1 cellular context compared by ENCODE assay signal in the genomic region with DNA sequence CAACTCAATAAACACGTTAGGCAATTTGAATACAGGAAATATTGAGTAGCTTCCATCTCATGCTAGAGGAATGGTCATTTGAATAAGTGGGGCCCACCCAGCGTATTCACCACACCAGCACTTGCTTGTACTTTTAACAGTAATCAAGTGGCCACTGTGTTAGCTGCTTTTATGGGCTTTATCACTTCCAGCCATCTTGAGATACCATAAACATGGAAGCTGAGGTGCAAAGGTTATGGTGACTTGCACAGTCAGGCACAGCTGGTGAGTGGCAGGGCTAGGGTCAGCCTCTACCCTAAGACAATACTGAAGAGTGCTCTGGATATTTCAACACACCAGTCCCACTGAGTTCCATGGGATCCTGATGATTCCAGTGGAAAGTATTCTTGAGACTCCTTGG.
TF ChIP-seq lines count a peak whose summit lies in the region.

No MANE protein-coding gene starts in this region.

TF ChIP-seq in HepG2, 621 proteins besides CTCF, POLR2A, EP300 and RAD21 (continued from another document):
- TF ChIP-seq, protein P1, sequence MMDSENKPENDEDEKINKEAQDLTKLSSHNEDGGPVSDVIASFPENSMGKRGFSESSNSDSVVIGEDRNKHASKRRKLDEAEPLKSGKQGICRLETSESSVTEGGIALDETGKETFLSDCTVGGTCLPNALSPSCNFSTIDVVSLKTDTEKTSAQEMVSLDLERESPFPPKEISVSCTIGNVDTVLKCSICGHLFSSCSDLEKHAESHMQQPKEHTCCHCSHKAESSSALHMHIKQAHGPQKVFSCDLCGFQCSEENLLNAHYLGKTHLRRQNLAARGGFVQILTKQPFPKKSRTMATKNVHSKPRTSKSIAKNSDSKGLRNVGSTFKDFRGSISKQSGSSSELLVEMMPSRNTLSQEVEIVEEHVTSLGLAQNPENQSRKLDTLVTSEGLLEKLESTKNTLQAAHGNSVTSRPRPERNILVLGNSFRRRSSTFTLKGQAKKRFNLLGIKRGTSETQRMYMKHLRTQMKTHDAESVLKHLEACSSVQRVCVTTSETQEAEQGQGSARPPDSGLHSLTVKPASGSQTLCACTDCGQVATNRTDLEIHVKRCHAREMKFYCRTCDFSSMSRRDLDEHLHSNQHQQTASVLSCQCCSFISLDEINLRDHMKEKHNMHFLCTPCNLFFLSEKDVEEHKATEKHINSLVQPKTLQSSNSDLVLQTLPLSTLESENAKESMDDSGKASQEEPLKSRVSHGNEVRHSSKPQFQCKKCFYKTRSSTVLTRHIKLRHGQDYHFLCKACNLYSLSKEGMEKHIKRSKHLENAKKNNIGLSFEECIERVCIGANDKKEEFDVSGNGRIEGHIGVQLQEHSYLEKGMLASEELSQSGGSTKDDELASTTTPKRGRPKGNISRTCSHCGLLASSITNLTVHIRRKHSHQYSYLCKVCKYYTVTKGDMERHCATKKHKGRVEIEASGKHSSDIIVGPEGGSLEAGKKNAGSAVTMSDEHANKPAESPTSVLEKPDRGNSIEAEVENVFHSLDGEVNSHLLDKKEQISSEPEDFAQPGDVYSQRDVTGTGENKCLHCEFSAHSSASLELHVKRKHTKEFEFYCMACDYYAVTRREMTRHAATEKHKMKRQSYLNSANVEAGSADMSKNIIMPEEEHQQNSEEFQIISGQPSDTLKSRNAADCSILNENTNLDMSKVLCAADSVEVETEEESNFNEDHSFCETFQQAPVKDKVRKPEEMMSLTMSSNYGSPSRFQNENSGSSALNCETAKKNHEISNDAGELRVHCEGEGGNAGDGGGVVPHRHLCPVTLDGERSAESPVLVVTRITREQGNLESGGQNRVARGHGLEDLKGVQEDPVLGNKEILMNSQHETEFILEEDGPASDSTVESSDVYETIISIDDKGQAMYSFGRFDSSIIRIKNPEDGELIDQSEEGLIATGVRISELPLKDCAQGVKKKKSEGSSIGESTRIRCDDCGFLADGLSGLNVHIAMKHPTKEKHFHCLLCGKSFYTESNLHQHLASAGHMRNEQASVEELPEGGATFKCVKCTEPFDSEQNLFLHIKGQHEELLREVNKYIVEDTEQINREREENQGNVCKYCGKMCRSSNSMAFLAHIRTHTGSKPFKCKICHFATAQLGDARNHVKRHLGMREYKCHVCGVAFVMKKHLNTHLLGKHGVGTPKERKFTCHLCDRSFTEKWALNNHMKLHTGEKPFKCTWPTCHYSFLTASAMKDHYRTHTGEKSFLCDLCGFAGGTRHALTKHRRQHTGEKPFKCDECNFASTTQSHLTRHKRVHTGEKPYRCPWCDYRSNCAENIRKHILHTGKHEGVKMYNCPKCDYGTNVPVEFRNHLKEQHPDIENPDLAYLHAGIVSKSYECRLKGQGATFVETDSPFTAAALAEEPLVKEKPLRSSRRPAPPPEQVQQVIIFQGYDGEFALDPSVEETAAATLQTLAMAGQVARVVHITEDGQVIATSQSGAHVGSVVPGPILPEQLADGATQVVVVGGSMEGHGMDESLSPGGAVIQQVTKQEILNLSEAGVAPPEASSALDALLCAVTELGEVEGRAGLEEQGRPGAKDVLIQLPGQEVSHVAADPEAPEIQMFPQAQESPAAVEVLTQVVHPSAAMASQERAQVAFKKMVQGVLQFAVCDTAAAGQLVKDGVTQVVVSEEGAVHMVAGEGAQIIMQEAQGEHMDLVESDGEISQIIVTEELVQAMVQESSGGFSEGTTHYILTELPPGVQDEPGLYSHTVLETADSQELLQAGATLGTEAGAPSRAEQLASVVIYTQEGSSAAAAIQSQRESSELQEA (CRISPR knock-in tag; IDR thresholded peaks at IDR 0.05; ENCODE audit: not compliant biosample characterization) = no peak
- TF ChIP-seq XRCC5 (optimal IDR thresholded peaks at IDR 0.05; ENCODE audit: low read length) = no peak
- TF ChIP-seq, protein P2, sequence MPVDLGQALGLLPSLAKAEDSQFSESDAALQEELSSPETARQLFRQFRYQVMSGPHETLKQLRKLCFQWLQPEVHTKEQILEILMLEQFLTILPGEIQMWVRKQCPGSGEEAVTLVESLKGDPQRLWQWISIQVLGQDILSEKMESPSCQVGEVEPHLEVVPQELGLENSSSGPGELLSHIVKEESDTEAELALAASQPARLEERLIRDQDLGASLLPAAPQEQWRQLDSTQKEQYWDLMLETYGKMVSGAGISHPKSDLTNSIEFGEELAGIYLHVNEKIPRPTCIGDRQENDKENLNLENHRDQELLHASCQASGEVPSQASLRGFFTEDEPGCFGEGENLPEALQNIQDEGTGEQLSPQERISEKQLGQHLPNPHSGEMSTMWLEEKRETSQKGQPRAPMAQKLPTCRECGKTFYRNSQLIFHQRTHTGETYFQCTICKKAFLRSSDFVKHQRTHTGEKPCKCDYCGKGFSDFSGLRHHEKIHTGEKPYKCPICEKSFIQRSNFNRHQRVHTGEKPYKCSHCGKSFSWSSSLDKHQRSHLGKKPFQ (CRISPR knock-in tag; IDR thresholded peaks at IDR 0.05; ENCODE audit: insufficient replicate concordance) = no peak
- peak; percentile 41; the same call in 1 of the 2 replicates for TF ChIP-seq NR2C2 (CRISPR knock-in tag; IDR thresholded peaks at IDR 0.05; ENCODE audit: borderline replicate concordance)
- TF ChIP-seq HNF4G (IDR thresholded peaks at IDR 0.05; ENCODE audit: borderline replicate concordance, low read depth, low read length) = 0 out of 2 replicates have a peak, but pooled peaks have one; percentile 55
- no peak for TF ChIP-seq HNF4G (CRISPR knock-in tag; IDR thresholded peaks at IDR 0.05; ENCODE audit: borderline replicate concordance, low read depth)
- TF ChIP-seq CBFB (CRISPR knock-in tag; IDR thresholded peaks at IDR 0.05) = no peak
- 0 out of 2 replicates have a peak, but pooled peaks have one; percentile 15 for TF ChIP-seq DPF2 (CRISPR knock-in tag; IDR thresholded peaks at IDR 0.05; ENCODE audit: borderline replicate concordance, low read depth)
- no peak for TF ChIP-seq ZNF441 (CRISPR knock-in tag; IDR thresholded peaks at IDR 0.05; ENCODE audit: borderline replicate concordance)
- TF ChIP-seq KLF16 (CRISPR knock-in tag; IDR thresholded peaks at IDR 0.05) = no peak
- TF ChIP-seq ZNF788 (CRISPR knock-in tag; IDR thresholded peaks at IDR 0.05; ENCODE audit: borderline replicate concordance) = no peak
- TF ChIP-seq, protein P3, sequence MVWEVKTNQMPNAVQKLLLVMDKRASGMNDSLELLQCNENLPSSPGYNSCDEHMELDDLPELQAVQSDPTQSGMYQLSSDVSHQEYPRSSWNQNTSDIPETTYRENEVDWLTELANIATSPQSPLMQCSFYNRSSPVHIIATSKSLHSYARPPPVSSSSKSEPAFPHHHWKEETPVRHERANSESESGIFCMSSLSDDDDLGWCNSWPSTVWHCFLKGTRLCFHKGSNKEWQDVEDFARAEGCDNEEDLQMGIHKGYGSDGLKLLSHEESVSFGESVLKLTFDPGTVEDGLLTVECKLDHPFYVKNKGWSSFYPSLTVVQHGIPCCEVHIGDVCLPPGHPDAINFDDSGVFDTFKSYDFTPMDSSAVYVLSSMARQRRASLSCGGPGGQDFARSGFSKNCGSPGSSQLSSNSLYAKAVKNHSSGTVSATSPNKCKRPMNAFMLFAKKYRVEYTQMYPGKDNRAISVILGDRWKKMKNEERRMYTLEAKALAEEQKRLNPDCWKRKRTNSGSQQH (CRISPR knock-in tag; IDR thresholded peaks at IDR 0.05; ENCODE audit: low read depth) = no peak
- no peak for TF ChIP-seq MZF1 (CRISPR knock-in tag; IDR thresholded peaks at IDR 0.05; ENCODE audit: borderline replicate concordance)
- peak; percentile 38; the same call in 1 of the 2 replicates for TF ChIP-seq SAP130 (CRISPR knock-in tag; IDR thresholded peaks at IDR 0.05; ENCODE audit: low read depth)
- TF ChIP-seq, protein P4, sequence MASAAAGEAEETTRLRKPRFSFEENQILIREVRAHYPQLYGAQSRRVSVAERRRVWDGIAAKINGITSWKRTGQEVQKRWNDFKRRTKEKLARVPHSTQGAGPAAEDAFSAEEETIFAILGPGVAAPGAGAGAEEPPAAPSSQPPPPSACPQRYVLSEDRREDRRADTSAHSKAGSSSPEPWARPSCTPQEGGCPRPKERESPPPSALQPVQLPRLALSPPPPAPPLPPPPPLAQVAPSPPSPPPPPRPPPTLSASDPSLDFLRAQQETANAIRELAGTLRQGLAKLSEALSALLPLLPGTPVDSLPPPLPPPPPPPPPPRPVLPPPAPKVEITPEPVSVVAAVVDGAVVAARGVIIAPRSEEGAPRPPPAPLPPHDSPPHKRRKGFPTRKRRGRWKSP (CRISPR knock-in tag; IDR thresholded peaks at IDR 0.05) = no peak
- no peak for TF ChIP-seq ZNF670 (CRISPR knock-in tag; IDR thresholded peaks at IDR 0.05; ENCODE audit: borderline replicate concordance)
- TF ChIP-seq ZSCAN31 (CRISPR knock-in tag; IDR thresholded peaks at IDR 0.05; ENCODE audit: low read depth) = no peak
- 0 out of 2 replicates have a peak, but pooled peaks have one; percentile 36 for TF ChIP-seq GATAD2A (CRISPR knock-in tag; IDR thresholded peaks at IDR 0.05)
- TF ChIP-seq ATAD3A (CRISPR knock-in tag; IDR thresholded peaks at IDR 0.05) = no peak
- TF ChIP-seq, protein P5, sequence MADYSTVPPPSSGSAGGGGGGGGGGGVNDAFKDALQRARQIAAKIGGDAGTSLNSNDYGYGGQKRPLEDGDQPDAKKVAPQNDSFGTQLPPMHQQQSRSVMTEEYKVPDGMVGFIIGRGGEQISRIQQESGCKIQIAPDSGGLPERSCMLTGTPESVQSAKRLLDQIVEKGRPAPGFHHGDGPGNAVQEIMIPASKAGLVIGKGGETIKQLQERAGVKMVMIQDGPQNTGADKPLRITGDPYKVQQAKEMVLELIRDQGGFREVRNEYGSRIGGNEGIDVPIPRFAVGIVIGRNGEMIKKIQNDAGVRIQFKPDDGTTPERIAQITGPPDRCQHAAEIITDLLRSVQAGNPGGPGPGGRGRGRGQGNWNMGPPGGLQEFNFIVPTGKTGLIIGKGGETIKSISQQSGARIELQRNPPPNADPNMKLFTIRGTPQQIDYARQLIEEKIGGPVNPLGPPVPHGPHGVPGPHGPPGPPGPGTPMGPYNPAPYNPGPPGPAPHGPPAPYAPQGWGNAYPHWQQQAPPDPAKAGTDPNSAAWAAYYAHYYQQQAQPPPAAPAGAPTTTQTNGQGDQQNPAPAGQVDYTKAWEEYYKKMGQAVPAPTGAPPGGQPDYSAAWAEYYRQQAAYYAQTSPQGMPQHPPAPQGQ (CRISPR knock-in tag; IDR thresholded peaks at IDR 0.05; ENCODE audit: borderline replicate concordance) = no peak
- no peak for TF ChIP-seq SMAD3 (CRISPR knock-in tag; IDR thresholded peaks at IDR 0.05)
- TF ChIP-seq, protein P6, sequence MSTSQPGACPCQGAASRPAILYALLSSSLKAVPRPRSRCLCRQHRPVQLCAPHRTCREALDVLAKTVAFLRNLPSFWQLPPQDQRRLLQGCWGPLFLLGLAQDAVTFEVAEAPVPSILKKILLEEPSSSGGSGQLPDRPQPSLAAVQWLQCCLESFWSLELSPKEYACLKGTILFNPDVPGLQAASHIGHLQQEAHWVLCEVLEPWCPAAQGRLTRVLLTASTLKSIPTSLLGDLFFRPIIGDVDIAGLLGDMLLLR (CRISPR knock-in tag; IDR thresholded peaks at IDR 0.05) = no peak
- peak; percentile 20; the same call in 1 of the 2 replicates for TF ChIP-seq TAF1 (CRISPR knock-in tag; IDR thresholded peaks at IDR 0.05)
- no peak for TF ChIP-seq ZNF24 (IDR thresholded peaks at IDR 0.05)
- TF ChIP-seq ZFX (CRISPR knock-in tag; IDR thresholded peaks at IDR 0.05; ENCODE audit: low read depth) = 0 out of 2 replicates have a peak, but pooled peaks have one; percentile 23
- no peak for TF ChIP-seq ZNF501 (CRISPR knock-in tag; IDR thresholded peaks at IDR 0.05)
- 0 out of 2 replicates have a peak, but pooled peaks have one; percentile 22 for TF ChIP-seq THAP11 (CRISPR knock-in tag; IDR thresholded peaks at IDR 0.05)
- no peak for TF ChIP-seq ZNF883 (CRISPR knock-in tag; IDR thresholded peaks at IDR 0.05; ENCODE audit: not compliant biosample characterization)
- 0 out of 2 replicates have a peak, but pooled peaks have one; percentile 6 for TF ChIP-seq RARA (CRISPR knock-in tag; IDR thresholded peaks at IDR 0.05)
- TF ChIP-seq CHCHD3 (CRISPR knock-in tag; IDR thresholded peaks at IDR 0.05) = no peak
- no peak for TF ChIP-seq NR3C1 (CRISPR knock-in tag; IDR thresholded peaks at IDR 0.05)
- 0 out of 2 replicates have a peak, but pooled peaks have one; percentile 20 for TF ChIP-seq HDAC2 (CRISPR knock-in tag; IDR thresholded peaks at IDR 0.05)
- no peak for TF ChIP-seq ZNF569 (CRISPR knock-in tag; IDR thresholded peaks at IDR 0.05; ENCODE audit: borderline replicate concordance)
- TF ChIP-seq KLF9 (CRISPR knock-in tag; IDR thresholded peaks at IDR 0.05; ENCODE audit: low read depth) = no peak
- TF ChIP-seq ZNF644 (CRISPR knock-in tag; IDR thresholded peaks at IDR 0.05; ENCODE audit: low read depth) = peak; percentile 75
- peak; percentile 76 for TF ChIP-seq HNF4A (CRISPR knock-in tag; IDR thresholded peaks at IDR 0.05)
